ENCODE assay signal across 8 cellular contexts in the genomic region with DNA sequence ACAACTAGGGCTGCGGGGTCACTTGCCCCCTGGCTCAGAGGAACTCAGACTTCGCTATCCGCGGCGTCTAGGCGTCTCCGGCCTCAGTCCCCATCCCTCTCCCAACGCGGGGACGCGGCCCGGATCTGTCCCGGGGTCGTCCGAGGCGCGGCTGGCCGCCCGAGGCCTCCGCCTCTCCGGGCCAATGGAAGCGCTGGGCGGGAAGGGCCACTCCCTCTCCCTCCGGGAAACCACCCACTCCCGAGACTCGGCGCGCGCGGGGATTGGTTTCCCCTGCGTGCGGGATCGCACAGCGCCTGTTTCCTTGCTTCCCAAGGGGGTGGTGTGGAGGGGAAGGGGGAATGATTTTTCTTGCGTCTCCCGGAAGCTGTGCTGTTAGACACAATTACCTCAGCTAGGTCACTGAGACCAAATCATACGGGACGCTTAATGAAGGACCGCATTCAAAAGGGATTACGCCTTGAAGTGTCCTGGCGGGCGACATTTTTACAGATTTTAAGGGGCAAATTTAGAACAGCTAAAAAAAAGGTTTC. TPM values are rescaled to one million over a fixed set of nuclear protein-coding genes. Genes with fewer than 3 reads are reported as not detected.
DNase-seq lines count a peak whose midpoint lies in the region; ATAC-seq and TF ChIP-seq lines count a peak whose summit lies in the region.

No MANE protein-coding gene starts in this region.

- H3K27me3 ChIP-seq in breast epithelium = no peaks in the 10 kb centered on the region
- H3K27me3 ChIP-seq in iPS-20b (ENCODE audit: insufficient read depth, low read length) = peaks cover 83% of the 10 kb centered on the region

- peak overlapping the region; percentile 49; the same call in 1 of the 2 replicates for H3K9ac ChIP-seq in iPS-20b (ENCODE audit: low read depth, low read length)

- ATAC-seq in HG03135 (IDR thresholded peaks at IDR 0.05; ENCODE audit: unreplicated experiment) (peak; percentile 20), sciatic nerve (peak; percentile 87)

- no peak overlapping the region for H3K4me3 ChIP-seq in OCI-LY7 (ENCODE audit: low read depth, low read length, poor library complexity, severe bottlenecking)
- H3K4me3 ChIP-seq in breast epithelium = peak overlapping the region; percentile 48 to 88 (median 61)
- H3K4me3 ChIP-seq in iPS-20b (ENCODE audit: low read length) = peak overlapping the region; percentile 77

- H2AFZ ChIP-seq in OCI-LY7 (ENCODE audit: low read length) = no peak overlapping the region

- H4K20me1 ChIP-seq in OCI-LY7 (ENCODE audit: insufficient read depth, low read length) = no peaks in the 10 kb centered on the region

- TF ChIP-seq CTCF in OCI-LY7 (conservative IDR thresholded peaks at IDR 0.05; ENCODE audit: low read length) (no peak), breast epithelium (IDR thresholded peaks at IDR 0.05) (no peak)

- H3K27ac ChIP-seq in OCI-LY7 (ENCODE audit: low read depth, low read length, poor library complexity, severe bottlenecking) (no peak overlapping the region), breast epithelium (peak overlapping the region; percentile 75 to 91), iPS-20b (ENCODE audit: low read length) (no peak overlapping the region)

- no peaks in the 10 kb centered on the region for H3K79me2 ChIP-seq in OCI-LY7 (ENCODE audit: insufficient read depth, low read depth, low read length)

- CTCF ChIA-PET in OCI-LY7 (lab: Charles Lee; ENCODE audit: unreplicated experiment) = no interaction called here

- H3K36me3 ChIP-seq in OCI-LY7 (ENCODE audit: insufficient read depth, low read length) (no peaks in the 10 kb centered on the region), breast epithelium (no peaks in the 10 kb centered on the region), iPS-20b (ENCODE audit: insufficient read depth, low read depth, low read length) (no peaks in the 10 kb centered on the region)

- intact Hi-C loops in OCI-LY7 (cut with micrococcal nuclease; ENCODE audit: unreplicated experiment) = no loop called here
- intact Hi-C loops in breast epithelium (cut with DNase I; ENCODE audit: low total_unique reads) = no loop called here
- intact Hi-C loops in sciatic nerve (cut with DNase I) = no loop called here

- peak; percentile 85 to 91 (median 87) for DNase-seq in NCI-H1417 (lab: John Stamatoyannopoulos, UW)
- no peak for DNase-seq in NCI-H1417 treated with DMSO at 0.1 percent for 48 hours (lab: John Stamatoyannopoulos, UW)
- DNase-seq in OCI-LY7 (ENCODE audit: low spot score) = no peak
- peak; percentile 36 to 68 for DNase-seq in breast epithelium (ENCODE audit: low spot score in 2 of 2)
- DNase-seq in sciatic nerve (ENCODE audit: low spot score) = peak; percentile 88
- DNase-seq in stimulated activated CD4-positive, alpha-beta T cell treated with anti-CD3 and anti-CD28 coated beads, Interleukin-4, amount 100 ng/mL, for 1 hour = no peak

- peak; percentile 50 for TF ChIP-seq POLR2A in breast epithelium (IDR thresholded peaks at IDR 0.05)

- POLR2A ChIA-PET in OCI-LY7 (lab: Charles Lee) = no interaction called here

- H3K4me2 ChIP-seq in OCI-LY7 (ENCODE audit: low read length) = peak overlapping the region; percentile 82; the same call in 1 of the 2 replicates

- H3K4me1 ChIP-seq in OCI-LY7 (ENCODE audit: insufficient read depth, low read length, poor library complexity, severe bottlenecking) (no peaks in the 10 kb centered on the region), breast epithelium (no peaks in the 10 kb centered on the region), iPS-20b (ENCODE audit: insufficient read depth, low read length) (peaks cover 2% of the 10 kb centered on the region; the same call in 1 of the 2 replicates)

- H3K9me2 ChIP-seq in OCI-LY7 (ENCODE audit: insufficient read depth, low read length) = no peaks in the 10 kb centered on the region

- H3K9me3 ChIP-seq in OCI-LY7 (ENCODE audit: low read length) = no peaks in the 10 kb centered on the region
- H3K9me3 ChIP-seq in breast epithelium = no peaks in the 10 kb centered on the region
- no peaks in the 10 kb centered on the region for H3K9me3 ChIP-seq in iPS-20b (ENCODE audit: insufficient read depth, low read depth, low read length)

- BruUV-seq in OCI-LY7 (replicated peaks; lab: Mats Ljungman, UMichigan) = no TSS peak

RNA-seq across cellular contexts. Expression of a gene that starts 38.4 kb away (rescaled TPM):
- total RNA-seq in OCI-LY7 (2014; rRNA removed; shearing (Covaris generic)) = not detected in 2 replicates
- total RNA-seq in OCI-LY7 (2022) (not detected in 2 replicates), breast epithelium (10 to 100 TPM in 2 of 3 donors, 1 to 10 TPM in 1; 4.6 to 63.6 (median 59.1) TPM), sciatic nerve (181 TPM)

RNA-seq across cellular contexts. Expression of a gene that starts 40.4 kb away (rescaled TPM):
- not detected in 2 replicates for total RNA-seq in OCI-LY7 (2014; rRNA removed; shearing (Covaris generic))
- not detected in 2 replicates for total RNA-seq in OCI-LY7 (2022)
- total RNA-seq in breast epithelium = 10 to 100 TPM in 2 of 3 donors, 1 to 10 TPM in 1; 7.0 to 17.4 (median 15.2) TPM
- total RNA-seq in sciatic nerve = 49.3 TPM

Comparison
In these comparisons a context has a peak if more than half of its experiments do, and no peak if none do; other contexts are left out.
1. DNase-seq: peak in NCI-H1417 (3 of 3), breast epithelium (2 of 2) and sciatic nerve (single experiment); none in NCI-H1417 treated with DMSO at 0.1 percent for 48 hours (single experiment), OCI-LY7 (single experiment) and stimulated activated CD4-positive, alpha-beta T cell treated with anti-CD3 and anti-CD28 coated beads, Interleukin-4, amount 100 ng/mL, for 1 hour (single experiment).
2. H3K27ac ChIP-seq: peak in breast epithelium (2 of 2); none in OCI-LY7 (single experiment) and iPS-20b (single experiment).
3. RNA of a gene that starts 38.4 kb away (total RNA-seq): 181 TPM in sciatic nerve (single experiment) and 4.6 to 63.6 TPM in breast epithelium; not detected in OCI-LY7; every median in the first group is over 4 times any median in the second.
4. RNA of a gene that starts 40.4 kb away (total RNA-seq): 49.3 TPM in sciatic nerve (single experiment) and 7.0 to 17.4 TPM in breast epithelium; not detected in OCI-LY7; every median in the first group is over 4 times any median in the second.